Comparison of ENCODE assay signal across 20 cellular contexts in the genomic region with DNA sequence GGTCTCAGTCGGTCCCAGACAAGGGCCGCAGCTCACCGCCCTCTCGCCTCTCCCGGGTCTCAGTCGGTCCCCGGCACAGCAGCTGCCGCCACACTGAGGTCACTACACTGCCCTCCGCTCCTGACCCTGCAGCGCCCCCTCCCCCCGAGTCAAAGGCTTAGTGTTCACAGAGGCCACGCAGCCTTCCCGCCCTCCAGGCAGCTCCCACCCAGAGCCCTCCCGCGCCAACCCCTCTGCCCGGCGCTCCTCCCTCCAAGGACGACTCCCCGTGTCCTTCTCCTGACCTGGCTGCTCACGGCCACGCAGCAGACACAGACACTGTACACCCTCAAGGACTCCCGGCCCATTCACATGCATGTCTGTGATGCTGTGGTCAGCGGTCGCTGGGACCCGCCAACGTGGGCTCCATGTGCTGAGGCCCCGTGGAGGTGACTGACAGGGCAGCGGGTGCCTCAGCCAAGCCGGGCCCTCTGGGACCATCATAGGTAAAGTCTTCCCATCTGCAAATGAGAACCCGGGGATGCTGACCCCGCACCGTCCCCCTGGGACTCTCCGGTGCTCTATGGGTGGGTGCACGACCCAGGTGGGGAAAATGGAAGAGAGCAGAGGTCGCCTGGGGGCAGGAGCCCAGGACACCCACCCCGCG. TPM values are rescaled to one million over a fixed set of nuclear protein-coding genes. Genes with fewer than 3 reads are reported as not detected.
A peak's percentile ranks its signal among the peaks of the same experiment; 100 is the strongest.
DNase-seq lines count a peak whose midpoint lies in the region; ATAC-seq, FAIRE-seq and TF ChIP-seq lines count a peak whose summit lies in the region.
"Had no signal": no experiment of that assay in that cellular context is flagged by ENCODE, and none has a peak within 500 bp of the region (broad histone marks: within the 10 kb centered on the region; RNA-seq: fewer than 3 reads in every experiment).

No MANE protein-coding gene starts in this region.

- H3K4me3 ChIP-seq in kidney (ENCODE audit: low read length in 2 of 2) (no peak overlapping the region), neural progenitor cell (no peak overlapping the region), aorta (ENCODE audit: low read length in 2 of 2) (no peak overlapping the region), Caco-2 (ENCODE audit: low read depth, low read length) (no peak overlapping the region)
- H3K4me3 ChIP-seq: BLaER1 treated with 17β-estradiol and CSF1 and Interleukin-3, amounts not matched to agents 10 nM and 100 nM; GM12878; GM23248 had no signal

- no peak for TF ChIP-seq CTCF in natural killer cell (IDR thresholded peaks at IDR 0.05)
- no peak for TF ChIP-seq CTCF in kidney (IDR thresholded peaks at IDR 0.05; ENCODE audit: borderline replicate concordance, extremely low read depth, insufficient read depth)
- TF ChIP-seq CTCF in neural progenitor cell (IDR thresholded peaks at IDR 0.05) = no peak
- no peak for TF ChIP-seq CTCF in Caco-2 (IDR thresholded peaks at IDR 0.05; ENCODE audit: insufficient read depth in 1 of 2, low read depth in 1 of 2, low read length in 1 of 2, severe bottlenecking in 1 of 2, unreplicated experiment in 1 of 2)

- peaks cover 6% of the 10 kb centered on the region for H3F3A ChIP-seq in neural progenitor cell (ENCODE audit: low read depth)

- H3K4me1 Mint-ChIP-seq in natural killer cell treated with Interleukin-12 subunit alpha and Interleukin-12 subunit beta and Interleukin-15 and Interleukin-18, amount 100 ng/mL, for 72 hours (ENCODE audit: low read depth in 2 of 2) = peaks cover 8 to 9% of the 10 kb centered on the region in 2 donors
- H3K4me1 Mint-ChIP-seq in natural killer cell = peaks cover 0 to 14% of the 10 kb centered on the region in 2 donors
- peaks cover 30% of the 10 kb centered on the region for H3K4me1 Mint-ChIP-seq in neural progenitor cell
- H3K4me1 Mint-ChIP-seq in Caco-2 (ENCODE audit: low read depth, unreplicated experiment) = no peaks in the 10 kb centered on the region

- intact Hi-C loops in natural killer cell (cut with micrococcal nuclease) = no loop called here
- intact Hi-C loops in kidney (cut with DNase I) = no loop called here
- intact Hi-C loops in aorta (cut with DNase I) = no loop called here
- intact Hi-C loops in Caco-2 (cut with micrococcal nuclease; ENCODE audit: unreplicated experiment) = no loop called here

- no peak overlapping the region for H2AFZ ChIP-seq in neural progenitor cell (replicated peaks)
- H2AFZ ChIP-seq: GM23248 had no signal

- no peak overlapping the region for H3K27ac Mint-ChIP-seq in natural killer cell treated with Interleukin-12 subunit alpha and Interleukin-12 subunit beta and Interleukin-15 and Interleukin-18, amount 100 ng/mL, for 72 hours
- no peak overlapping the region for H3K27ac Mint-ChIP-seq in natural killer cell
- peak overlapping the region; percentile 44 for H3K27ac Mint-ChIP-seq in neural progenitor cell
- no peak overlapping the region for H3K27ac Mint-ChIP-seq in Caco-2 (ENCODE audit: unreplicated experiment)
- H3K27ac Mint-ChIP-seq: H9 had no signal

- H3K36me3 ChIP-seq in kidney (ENCODE audit: control insufficient read depth in 1 of 2, insufficient read depth in 2 of 2, low read length in 2 of 2) = no peaks in the 10 kb centered on the region
- H3K36me3 ChIP-seq in neural progenitor cell = no peaks in the 10 kb centered on the region
- H3K36me3 ChIP-seq in aorta (ENCODE audit: control insufficient read depth in 1 of 2, insufficient read depth in 2 of 2, low read length in 1 of 2) = no peaks in the 10 kb centered on the region
- no peaks in the 10 kb centered on the region for H3K36me3 ChIP-seq in Caco-2 (ENCODE audit: control insufficient read depth, insufficient read depth, low read length)
- H3K36me3 ChIP-seq: BLaER1 treated with 17β-estradiol and CSF1 and Interleukin-3, amounts not matched to agents 10 nM and 100 nM had no signal

- FAIRE-seq in kidney (lab: Jason Lieb, UNC) = no peak
- FAIRE-seq: GM12878, GM18507, HepG2, HTR-8/SVneo had no signal

- peaks cover 36% of the 10 kb centered on the region for H3K27me3 ChIP-seq in neural progenitor cell
- H3K27me3 ChIP-seq in aorta (ENCODE audit: control insufficient read depth in 1 of 2, insufficient read depth in 2 of 2, low read length in 1 of 2) = no peaks in the 10 kb centered on the region
- no peaks in the 10 kb centered on the region; the same call in 1 of the 2 replicates for H3K27me3 ChIP-seq in Caco-2 (replicated peaks; ENCODE audit: control insufficient read depth, insufficient read depth, low read length)

- no peaks in the 10 kb centered on the region for H3K9me3 Mint-ChIP-seq in natural killer cell treated with Interleukin-12 subunit alpha and Interleukin-12 subunit beta and Interleukin-15 and Interleukin-18, amount 100 ng/mL, for 72 hours
- H3K9me3 Mint-ChIP-seq in natural killer cell = no peaks in the 10 kb centered on the region
- peaks cover 4% of the 10 kb centered on the region for H3K9me3 Mint-ChIP-seq in neural progenitor cell
- no peaks in the 10 kb centered on the region for H3K9me3 Mint-ChIP-seq in Caco-2 (ENCODE audit: unreplicated experiment)

- ATAC-seq in natural killer cell treated with Interleukin-12 subunit alpha and Interleukin-12 subunit beta and Interleukin-15 and Interleukin-18, amount 100 ng/mL, for 72 hours = no peak
- ATAC-seq in natural killer cell (no peak), aorta (ENCODE audit: low FRiP score) (peak; percentile 28)
- ATAC-seq: GM12878, HepG2 had no signal

- no peaks in the 10 kb centered on the region for H3K36me3 Mint-ChIP-seq in natural killer cell treated with Interleukin-12 subunit alpha and Interleukin-12 subunit beta and Interleukin-15 and Interleukin-18, amount 100 ng/mL, for 72 hours
- H3K36me3 Mint-ChIP-seq in natural killer cell (no peaks in the 10 kb centered on the region), neural progenitor cell (no peaks in the 10 kb centered on the region), Caco-2 (ENCODE audit: insufficient read depth, unreplicated experiment) (no peaks in the 10 kb centered on the region)
- H3K36me3 Mint-ChIP-seq: CD4-positive, CD25-positive, alpha-beta regulatory T cell had no signal

- no peak overlapping the region for H3K4me2 ChIP-seq in neural progenitor cell

- no peak overlapping the region for H3K27ac ChIP-seq in kidney (ENCODE audit: low read depth in 2 of 2, low read length in 2 of 2)
- no peak overlapping the region for H3K27ac ChIP-seq in neural progenitor cell
- no peak overlapping the region for H3K27ac ChIP-seq in aorta (ENCODE audit: low read depth in 1 of 2, low read length in 2 of 2)
- H3K27ac ChIP-seq: BLaER1 treated with 17β-estradiol and CSF1 and Interleukin-3, amounts not matched to agents 10 nM and 100 nM; GM23248 had no signal

- H3K4me3 Mint-ChIP-seq in natural killer cell treated with Interleukin-12 subunit alpha and Interleukin-12 subunit beta and Interleukin-15 and Interleukin-18, amount 100 ng/mL, for 72 hours = no peak overlapping the region
- H3K4me3 Mint-ChIP-seq in natural killer cell (no peak overlapping the region), neural progenitor cell (no peak overlapping the region), Caco-2 (ENCODE audit: unreplicated experiment) (no peak overlapping the region)
- H3K4me3 Mint-ChIP-seq: CD4-positive, CD25-positive, alpha-beta regulatory T cell; H9 had no signal

- no peaks in the 10 kb centered on the region for H3K79me2 ChIP-seq in neural progenitor cell (ENCODE audit: low read depth)

- POLR2A ChIA-PET in Caco-2 (lab: Charles Lee) = no interaction called here

- peak; percentile 35 for DNase-seq in natural killer cell treated with Interleukin-12 subunit alpha and Interleukin-12 subunit beta and Interleukin-15 and Interleukin-18, amount 100 ng/mL, for 72 hours (ENCODE audit: low spot score)
- DNase-seq in natural killer cell (no peak), kidney (peak; percentile 73), neural progenitor cell (ENCODE audit: low spot score) (peak; percentile 27), aorta (no peak), Caco-2 (no peak), kidney glomerular epithelial cell (lab: John Stamatoyannopoulos, UW) (no peak), midbrain (lab: John Stamatoyannopoulos, UW) (no peak)
- DNase-seq: 8988T; AML-193; Calu3; CD4-positive, CD25-positive, alpha-beta regulatory T cell; DMS79; GM23248; H9 had no signal

- H4K20me1 ChIP-seq in neural progenitor cell (ENCODE audit: low read depth) = no peaks in the 10 kb centered on the region

- 50 to 54% methylated on average over 32 to 37 of the region's 37 CpGs for WGBS in aorta, 2 donors

- CTCF ChIA-PET in Caco-2 (lab: Charles Lee) = no interaction called here

- peaks cover 0 to 2% of the 10 kb centered on the region in 2 donors for H3K4me1 ChIP-seq in kidney (ENCODE audit: control insufficient read depth in 1 of 2, insufficient read depth in 1 of 2, low read depth in 1 of 2, low read length in 2 of 2)
- peaks cover 8% of the 10 kb centered on the region for H3K4me1 ChIP-seq in neural progenitor cell
- no peaks in the 10 kb centered on the region for H3K4me1 ChIP-seq in aorta (ENCODE audit: control insufficient read depth in 1 of 2, insufficient read depth in 2 of 2, low read length in 2 of 2)
- no peaks in the 10 kb centered on the region for H3K4me1 ChIP-seq in Caco-2

- no peaks in the 10 kb centered on the region for H3K9me3 ChIP-seq in kidney (ENCODE audit: control insufficient read depth in 1 of 2, low read length in 2 of 2)
- no peaks in the 10 kb centered on the region for H3K9me3 ChIP-seq in neural progenitor cell (ENCODE audit: low read depth)
- no peaks in the 10 kb centered on the region for H3K9me3 ChIP-seq in aorta (ENCODE audit: control insufficient read depth, low read length)
- H3K9me3 ChIP-seq in Caco-2 = no peaks in the 10 kb centered on the region; the same call in 1 of the 2 replicates

- peaks cover 3 to 8% of the 10 kb centered on the region in 2 donors for H3K27me3 Mint-ChIP-seq in natural killer cell treated with Interleukin-12 subunit alpha and Interleukin-12 subunit beta and Interleukin-15 and Interleukin-18, amount 100 ng/mL, for 72 hours
- H3K27me3 Mint-ChIP-seq in natural killer cell (ENCODE audit: low read depth in 2 of 2) = peaks cover 0 to 6% of the 10 kb centered on the region in 2 donors
- peaks cover 25% of the 10 kb centered on the region for H3K27me3 Mint-ChIP-seq in neural progenitor cell (ENCODE audit: insufficient read depth, low read depth)
- peaks cover 12% of the 10 kb centered on the region for H3K27me3 Mint-ChIP-seq in Caco-2 (ENCODE audit: insufficient read depth, unreplicated experiment)
- H3K27me3 Mint-ChIP-seq: CD4-positive, CD25-positive, alpha-beta regulatory T cell had no signal

- H3K9ac ChIP-seq in kidney (ENCODE audit: low read length in 2 of 2) = no peak overlapping the region
- H3K9ac ChIP-seq in neural progenitor cell = no peak overlapping the region
- H3K9ac ChIP-seq: BLaER1 treated with 17β-estradiol and CSF1 and Interleukin-3, amounts not matched to agents 10 nM and 100 nM; GM23248 had no signal

- no TSS peak for BruUV-seq in Caco-2 (replicated peaks; lab: Mats Ljungman, UMichigan)

RNA-seq across cellular contexts. Expression of a gene that starts 16.3 kb away (rescaled TPM):
- total RNA-seq in natural killer cell treated with Interleukin-12 subunit alpha and Interleukin-12 subunit beta and Interleukin-15 and Interleukin-18, amount 100 ng/mL, for 72 hours = not detected
- total RNA-seq in natural killer cell = not detected
- 20.7 TPM for total RNA-seq in kidney
- polyA plus RNA-seq in kidney (ENCODE audit: insufficient read depth, low read depth, low replicate concordance) = 4.8 TPM
- total RNA-seq in neural progenitor cell (ENCODE audit: low replicate concordance) = 0.34 TPM in 1 of 2 replicates, not detected in the other
- under 1 TPM; 0.62 to 0.84 TPM for total RNA-seq in aorta
- not detected for polyA plus RNA-seq in aorta
- total RNA-seq in Caco-2 (2022) = 0.21 and 0.45 TPM in 2 replicates
- total RNA-seq: GM12878 had no signal
- polyA plus RNA-seq: HepG2 had no signal

Comparison
In these comparisons a context has a peak if more than half of its experiments do, and no peak if none do; other contexts are left out.
1. DNase-seq: peak in natural killer cell treated with Interleukin-12 subunit alpha and Interleukin-12 subunit beta and Interleukin-15 and Interleukin-18, amount 100 ng/mL, for 72 hours (single experiment), kidney (single experiment) and neural progenitor cell (single experiment); none in natural killer cell (single experiment), aorta (0 of 2), Caco-2 (0 of 2), kidney glomerular epithelial cell (single experiment) and midbrain (single experiment).
2. RNA of a gene that starts 16.3 kb away (total RNA-seq): 20.7 TPM in kidney (single experiment); 0.62 to 0.84 TPM in aorta, 0.21 to 0.45 TPM in Caco-2, not detected in natural killer cell treated with Interleukin-12 subunit alpha and Interleukin-12 subunit beta and Interleukin-15 and Interleukin-18, amount 100 ng/mL, for 72 hours, not detected in natural killer cell and 0.34 TPM in neural progenitor cell; every median in the first group is over 10 times any median in the second.